ENCODE assay signal across 16 cellular contexts in genomic region chr9:35711501-35712428, GRCh38. TPM values are rescaled to one million over a fixed set of nuclear protein-coding genes. Genes with fewer than 3 reads are reported as not detected.
DNase-seq lines count a peak whose midpoint lies in the region; ATAC-seq and TF ChIP-seq lines count a peak whose summit lies in the region.
"Had no signal": no experiment of that assay in that cellular context is flagged by ENCODE, and none has a peak within 500 bp of the region (broad histone marks: within the 10 kb centered on the region; RNA-seq: fewer than 3 reads in every experiment).

No MANE protein-coding gene starts in this region.

- H3K4me1 Mint-ChIP-seq in stimulated activated memory B cell treated with anti-CD40 and anti-IgM and Interleukin-4, amounts not matched to agents 10 μg/mL and 1 μg/mL and 100 μg/mL, for 72 hours = peaks cover 10% of the 10 kb centered on the region
- H3K4me1 Mint-ChIP-seq in osteocyte (ENCODE audit: unreplicated experiment) = no peaks in the 10 kb centered on the region
- H3K4me1 Mint-ChIP-seq: activated CD4-positive, alpha-beta T cell treated with anti-CD3 and anti-CD28 coated beads, Interleukin-2, amount 10 ng/mL, durations not matched to agents 7 days and 5 days had no signal

- TF ChIP-seq POLR2A in esophagus muscularis mucosa (IDR thresholded peaks at IDR 0.05; ENCODE audit: low read depth) = no peak

- H3K36me3 ChIP-seq in left ventricle myocardium inferior (peaks cover 99% of the 10 kb centered on the region), heart right ventricle (peaks cover 21 to 100% (median 96%) of the 10 kb centered on the region in 9 donors), esophagus muscularis mucosa (peaks cover 96 to 100% (median 99%) of the 10 kb centered on the region in 4 donors)

- H3K27ac ChIP-seq in left ventricle myocardium inferior (replicated peaks) (peak overlapping the region; percentile 43), heart right ventricle (no peak overlapping the region), esophagus muscularis mucosa (replicated peaks in 1 of 4) (peak overlapping the region; percentile 71 to 98 (median 76))
- H3K27ac ChIP-seq: HL-60, suprapubic skin had no signal

- H3K4me1 ChIP-seq in left ventricle myocardium inferior = peaks cover 14% of the 10 kb centered on the region
- H3K4me1 ChIP-seq in heart right ventricle = no peaks in the 10 kb centered on the region
- H3K4me1 ChIP-seq in esophagus muscularis mucosa = peaks cover 0 to 38% (median 21%) of the 10 kb centered on the region in 4 donors
- H3K4me1 ChIP-seq: suprapubic skin had no signal

- H3K27me3 Mint-ChIP-seq in stimulated activated memory B cell treated with anti-CD40 and anti-IgM and Interleukin-4, amounts not matched to agents 10 μg/mL and 1 μg/mL and 100 μg/mL, for 72 hours = no peaks in the 10 kb centered on the region
- no peaks in the 10 kb centered on the region for H3K27me3 Mint-ChIP-seq in osteocyte (ENCODE audit: unreplicated experiment)
- H3K27me3 Mint-ChIP-seq: activated CD4-positive, alpha-beta T cell treated with anti-CD3 and anti-CD28 coated beads, Interleukin-2, amount 10 ng/mL, durations not matched to agents 7 days and 5 days had no signal

- H3K4me3 Mint-ChIP-seq in stimulated activated memory B cell treated with anti-CD40 and anti-IgM and Interleukin-4, amounts not matched to agents 10 μg/mL and 1 μg/mL and 100 μg/mL, for 72 hours = no peak overlapping the region
- H3K4me3 Mint-ChIP-seq in osteocyte (ENCODE audit: unreplicated experiment) = no peak overlapping the region
- H3K4me3 Mint-ChIP-seq: activated CD4-positive, alpha-beta T cell treated with anti-CD3 and anti-CD28 coated beads, Interleukin-2, amount 10 ng/mL, durations not matched to agents 7 days and 5 days had no signal

- DNase-seq in left ventricle myocardium inferior (no peak), heart right ventricle (no peak), esophagus muscularis mucosa (ENCODE audit: extremely low spot score) (no peak), left colon (no peak), osteocyte (ENCODE audit: extremely low spot score, unreplicated experiment) (no peak)
- DNase-seq: activated CD4-positive, alpha-beta T cell treated with anti-CD3 and anti-CD28 coated beads, Interleukin-2, amount 10 ng/mL, durations not matched to agents 7 days and 5 days; EL; foreskin melanocyte; NCI-H2107; NCI-H526 treated with DMSO at 0.1 percent for 48 hours; SK-N-SH had no signal

- H3K9me3 ChIP-seq in left ventricle myocardium inferior (replicated peaks) (no peaks in the 10 kb centered on the region), heart right ventricle (no peaks in the 10 kb centered on the region), esophagus muscularis mucosa (no peaks in the 10 kb centered on the region)
- H3K9me3 ChIP-seq: SK-N-SH, suprapubic skin had no signal

- no peaks in the 10 kb centered on the region for H3K9me3 Mint-ChIP-seq in stimulated activated memory B cell treated with anti-CD40 and anti-IgM and Interleukin-4, amounts not matched to agents 10 μg/mL and 1 μg/mL and 100 μg/mL, for 72 hours
- H3K9me3 Mint-ChIP-seq in osteocyte (ENCODE audit: unreplicated experiment) = no peaks in the 10 kb centered on the region
- H3K9me3 Mint-ChIP-seq: activated CD4-positive, alpha-beta T cell treated with anti-CD3 and anti-CD28 coated beads, Interleukin-2, amount 10 ng/mL, durations not matched to agents 7 days and 5 days had no signal

- TF ChIP-seq EP300 in esophagus muscularis mucosa (IDR thresholded peaks at IDR 0.05) = no peak

- ATAC-seq in heart right ventricle = no peak
- ATAC-seq in HG03095 (IDR thresholded peaks at IDR 0.05; ENCODE audit: unreplicated experiment) = peak; percentile 63
- ATAC-seq in stimulated activated memory B cell treated with anti-CD40 and anti-IgM and Interleukin-4, amounts not matched to agents 10 μg/mL and 1 μg/mL and 100 μg/mL, for 72 hours = peak; percentile 73
- no peak for ATAC-seq in HG02938 (IDR thresholded peaks at IDR 0.05; ENCODE audit: unreplicated experiment)
- no peak for ATAC-seq in left colon

- H3K36me3 Mint-ChIP-seq in stimulated activated memory B cell treated with anti-CD40 and anti-IgM and Interleukin-4, amounts not matched to agents 10 μg/mL and 1 μg/mL and 100 μg/mL, for 72 hours = peaks cover 89% of the 10 kb centered on the region
- peaks cover 73% of the 10 kb centered on the region for H3K36me3 Mint-ChIP-seq in osteocyte (ENCODE audit: unreplicated experiment)

- intact Hi-C loops in left ventricle myocardium inferior (cut with micrococcal nuclease) = no loop called here
- intact Hi-C loops in heart right ventricle (cut with DNase I) = loop anchor here in 1 of 10 donors (5.0 kb wide), 1 partner anchor 1689 kb away; no protein-coding TSS in a partner anchor
- intact Hi-C loops in esophagus muscularis mucosa (cut with DNase I) = no loop called here
- intact Hi-C loops in left colon (cut with DNase I, micrococcal nuclease) = no loop called here

- H3K27me3 ChIP-seq in left ventricle myocardium inferior (ENCODE audit: low read depth) = no peaks in the 10 kb centered on the region
- H3K27me3 ChIP-seq in heart right ventricle = no peaks in the 10 kb centered on the region
- H3K27me3 ChIP-seq in esophagus muscularis mucosa = no peaks in the 10 kb centered on the region
- H3K27me3 ChIP-seq: suprapubic skin had no signal

- WGBS in heart right ventricle, 2 donors = 86 to 88% methylated on average over 21 of the region's 21 CpGs
- WGBS in esophagus muscularis mucosa = 85% methylated on average over 21 of the region's 21 CpGs

- no peak overlapping the region for H3K4me3 ChIP-seq in left ventricle myocardium inferior
- H3K4me3 ChIP-seq in heart right ventricle = no peak overlapping the region
- no peak overlapping the region for H3K4me3 ChIP-seq in esophagus muscularis mucosa
- H3K4me3 ChIP-seq: suprapubic skin had no signal

- TF ChIP-seq CTCF in left ventricle myocardium inferior (IDR thresholded peaks at IDR 0.05; ENCODE audit: borderline replicate concordance) (no peak), heart right ventricle (IDR thresholded peaks at IDR 0.05) (no peak), esophagus muscularis mucosa (IDR thresholded peaks at IDR 0.05) (no peak), osteocyte (IDR thresholded peaks at IDR 0.05) (no peak)

- H3K27ac Mint-ChIP-seq in stimulated activated memory B cell treated with anti-CD40 and anti-IgM and Interleukin-4, amounts not matched to agents 10 μg/mL and 1 μg/mL and 100 μg/mL, for 72 hours = peak overlapping the region; percentile 29
- H3K27ac Mint-ChIP-seq in osteocyte (ENCODE audit: unreplicated experiment) = no peak overlapping the region
- H3K27ac Mint-ChIP-seq: activated CD4-positive, alpha-beta T cell treated with anti-CD3 and anti-CD28 coated beads, Interleukin-2, amount 10 ng/mL, durations not matched to agents 7 days and 5 days had no signal

RNA-seq across cellular contexts. Expression of gene TLN1, which starts 20.2 kb away (rescaled TPM):
- total RNA-seq in left ventricle myocardium inferior (234 TPM), heart right ventricle (100 to 1,000 TPM; 206 to 323 (median 238) TPM), esophagus muscularis mucosa (1,000 to 10,000 TPM in 3 of 4 donors, 100 to 1,000 TPM in 1; 934 to 1,435 (median 1,196) TPM), left colon (100 to 1,000 TPM; 142 to 172 TPM), osteocyte (433 and 439 TPM in 2 replicates)
- polyA plus RNA-seq in heart right ventricle = 100 to 1,000 TPM in 1 of 2 donors, 10 to 100 TPM in 1; 99.6 to 247 TPM

RNA-seq across cellular contexts. Expression of gene CREB3, which starts 20.7 kb away (rescaled TPM):
- total RNA-seq in left ventricle myocardium inferior (20.6 TPM), heart right ventricle (10 to 100 TPM; 16.2 to 29.5 (median 20.2) TPM), esophagus muscularis mucosa (10 to 100 TPM; 65.6 to 97.3 (median 85.4) TPM), left colon (10 to 100 TPM; 40.2 to 40.6 TPM), osteocyte (39.0 and 45.4 TPM in 2 replicates)
- 10 to 100 TPM; 24.4 to 39.1 TPM for polyA plus RNA-seq in heart right ventricle

RNA-seq across cellular contexts. Expression of gene TPM2, which starts 22.0 kb away (rescaled TPM):
- total RNA-seq in left ventricle myocardium inferior = 1,070 TPM
- 100 to 1,000 TPM; 548 to 922 (median 784) TPM for total RNA-seq in heart right ventricle
- 1,000 to 10,000 TPM in 1 of 2 donors, 100 to 1,000 TPM in 1; 597 to 1,940 TPM for polyA plus RNA-seq in heart right ventricle
- over 10,000 TPM in 3 of 4 donors, 1,000 to 10,000 TPM in 1; 8,856 to 14,576 (median 12,022) TPM for total RNA-seq in esophagus muscularis mucosa
- 100 to 1,000 TPM in 1 of 2 donors, 10 to 100 TPM in 1; 25.9 to 277 TPM for total RNA-seq in left colon
- 476 and 515 TPM in 2 replicates for total RNA-seq in osteocyte

RNA-seq across cellular contexts. Expression of gene GBA2, which starts 37.3 kb away (rescaled TPM):
- total RNA-seq in left ventricle myocardium inferior (75.0 TPM), heart right ventricle (100 to 1,000 TPM in 1 of 10 donors, 10 to 100 TPM in 9; 47.4 to 101 (median 74.7) TPM), esophagus muscularis mucosa (10 to 100 TPM; 44.0 to 67.8 (median 55.5) TPM), left colon (100 to 1,000 TPM; 179 to 186 TPM), osteocyte (64.0 and 69.8 TPM in 2 replicates)
- polyA plus RNA-seq in heart right ventricle = 100 to 1,000 TPM in 1 of 2 donors, 10 to 100 TPM in 1; 81.9 to 102 TPM

RNA-seq across cellular contexts. Expression of gene RGP1, which starts 37.3 kb away (rescaled TPM):
- total RNA-seq in left ventricle myocardium inferior (30.2 TPM), heart right ventricle (10 to 100 TPM; 31.1 to 39.4 (median 34.0) TPM), esophagus muscularis mucosa (10 to 100 TPM; 22.0 to 31.8 (median 26.8) TPM), left colon (10 to 100 TPM; 54.8 to 56.3 TPM), osteocyte (35.9 and 38.4 TPM in 2 replicates)
- 1 to 10 TPM; 8.2 to 9.3 TPM for polyA plus RNA-seq in heart right ventricle

Comparison
In these comparisons a context has a peak if more than half of its experiments do, and no peak if none do; other contexts are left out.
1. H3K27ac ChIP-seq: peak in left ventricle myocardium inferior (single experiment) and esophagus muscularis mucosa (4 of 4); none in heart right ventricle (0 of 10).
2. ATAC-seq: peak in HG03095 (single experiment) and stimulated activated memory B cell treated with anti-CD40 and anti-IgM and Interleukin-4, amounts not matched to agents 10 μg/mL and 1 μg/mL and 100 μg/mL, for 72 hours (single experiment); none in heart right ventricle (0 of 8), HG02938 (single experiment) and left colon (single experiment).